ENCODE assay signal across 8 cellular contexts in genomic region chr12:115337693-115338543, GRCh38.
A peak's percentile ranks its signal among the peaks of the same experiment; 100 is the strongest.
DNase-seq lines count a peak whose midpoint lies in the region; ATAC-seq, FAIRE-seq and TF ChIP-seq lines count a peak whose summit lies in the region.

No MANE protein-coding gene starts in this region.

- TF ChIP-seq CTCF in HEK293 (tag by site-specific recombination; IDR thresholded peaks at IDR 0.05) (no peak), gastroesophageal sphincter (IDR thresholded peaks at IDR 0.05) (no peak)

- TF ChIP-seq POLR2A in gastroesophageal sphincter (IDR thresholded peaks at IDR 0.05) (no peak), erythroblast (IDR thresholded peaks at IDR 0.05; ENCODE audit: low read length) (no peak)

- H3K36me3 ChIP-seq in HEK293 (ENCODE audit: control insufficient read depth in 2 of 2, insufficient read depth in 1 of 2, low read length in 2 of 2) (no peaks in the 10 kb centered on the region), gastroesophageal sphincter (no peaks in the 10 kb centered on the region), small intestine (ENCODE audit: control insufficient read depth in 2 of 2, insufficient read depth in 2 of 2, low read length in 2 of 2) (no peaks in the 10 kb centered on the region)

- CTCF ChIA-PET in HEK293 (lab: Yijun Ruan, JAX), result no interaction called here

- ATAC-seq in gastroesophageal sphincter (peak; percentile 76), GM21381 (IDR thresholded peaks at IDR 0.05; ENCODE audit: unreplicated experiment) (no peak)

- no peaks in the 10 kb centered on the region for H3K4me1 ChIP-seq in HEK293 (ENCODE audit: control insufficient read depth, insufficient read depth, low read length)
- peaks cover 0 to 17% (median 6%) of the 10 kb centered on the region in 3 donors for H3K4me1 ChIP-seq in gastroesophageal sphincter
- H3K4me1 ChIP-seq in small intestine (ENCODE audit: control insufficient read depth in 2 of 2, insufficient read depth in 1 of 2, low read depth in 1 of 2, low read length in 1 of 2), result peaks cover 2 to 4% of the 10 kb centered on the region in 2 donors

- no peak for FAIRE-seq in small intestine (lab: Jason Lieb, UNC)

- H3K27me3 ChIP-seq in gastroesophageal sphincter, result peaks cover 5% of the 10 kb centered on the region
- H3K27me3 ChIP-seq in small intestine (ENCODE audit: control insufficient read depth in 2 of 2, insufficient read depth in 2 of 2, low read length in 2 of 2), result no peaks in the 10 kb centered on the region

- TF ChIP-seq EP300 in gastroesophageal sphincter (IDR thresholded peaks at IDR 0.05), result no peak

- 23 to 71% methylated on average over 3 to 10 of the region's 12 CpGs for WGBS in gastroesophageal sphincter (ENCODE audit: low coverage in 1 of 2), 2 donors
- WGBS in small intestine, 3 donors, result 72 to 81% (median 79%) methylated on average over 12 of the region's 12 CpGs

- H3K27ac ChIP-seq in HEK293 (ENCODE audit: extremely low read depth, low read depth, low read length), result no peak overlapping the region
- peak overlapping the region in 3 of 4 donors; percentile 53 to 71 (median 63) for H3K27ac ChIP-seq in gastroesophageal sphincter
- H3K27ac ChIP-seq in small intestine (ENCODE audit: low read depth in 1 of 2, low read length in 1 of 2), result peak overlapping the region in 1 of 2 donors; percentile 75

- H3K9me3 ChIP-seq in HEK293 (ENCODE audit: control insufficient read depth, insufficient read depth, low read depth, low read length) (no peaks in the 10 kb centered on the region), gastroesophageal sphincter (peaks cover 0 to 10% (median 0%) of the 10 kb centered on the region in 3 donors), small intestine (ENCODE audit: control insufficient read depth, low read depth) (no peaks in the 10 kb centered on the region)

- H3K4me3 ChIP-seq in HEK293 (ENCODE audit: low read depth, low read length) (no peak overlapping the region), gastroesophageal sphincter (no peak overlapping the region), small intestine (ENCODE audit: low read depth in 1 of 2, low read length in 2 of 2) (no peak overlapping the region)

- DNase-seq in SW480 (ENCODE audit: low spot score) (peak; percentile 49), small intestine (peak; percentile 29), erythroblast (lab: John Stamatoyannopoulos, UW) (no peak)
- DNase-seq in activated naive CD4-positive, alpha-beta T cell treated with anti-CD3 and anti-CD28 coated beads, Interleukin-2, amount 50 U/mL, for 16 hours, result no peak
- DNase-seq in activated CD4-positive, alpha-beta T cell treated with anti-CD3 and anti-CD28 coated beads for 1 hour, result no peak

- POLR2A ChIA-PET in HEK293 (lab: Yijun Ruan, JAX), result interaction anchor here (0.6 kb wide), 1 partner anchor 1357 kb away, joined by 13 read pairs; no protein-coding TSS in a partner anchor

TF ChIP-seq in HEK293, 187 proteins besides CTCF, POLR2A, EP300 and RAD21:
- peak; percentile 59 for TF ChIP-seq ZBTB21 (tag by site-specific recombination; IDR thresholded peaks at IDR 0.05)
- TF ChIP-seq ZNF335 (tag by site-specific recombination; conservative IDR thresholded peaks at IDR 0.05), result peak; percentile 16; the same call in 1 of the 2 replicates
- TF ChIP-seq, protein P1, sequence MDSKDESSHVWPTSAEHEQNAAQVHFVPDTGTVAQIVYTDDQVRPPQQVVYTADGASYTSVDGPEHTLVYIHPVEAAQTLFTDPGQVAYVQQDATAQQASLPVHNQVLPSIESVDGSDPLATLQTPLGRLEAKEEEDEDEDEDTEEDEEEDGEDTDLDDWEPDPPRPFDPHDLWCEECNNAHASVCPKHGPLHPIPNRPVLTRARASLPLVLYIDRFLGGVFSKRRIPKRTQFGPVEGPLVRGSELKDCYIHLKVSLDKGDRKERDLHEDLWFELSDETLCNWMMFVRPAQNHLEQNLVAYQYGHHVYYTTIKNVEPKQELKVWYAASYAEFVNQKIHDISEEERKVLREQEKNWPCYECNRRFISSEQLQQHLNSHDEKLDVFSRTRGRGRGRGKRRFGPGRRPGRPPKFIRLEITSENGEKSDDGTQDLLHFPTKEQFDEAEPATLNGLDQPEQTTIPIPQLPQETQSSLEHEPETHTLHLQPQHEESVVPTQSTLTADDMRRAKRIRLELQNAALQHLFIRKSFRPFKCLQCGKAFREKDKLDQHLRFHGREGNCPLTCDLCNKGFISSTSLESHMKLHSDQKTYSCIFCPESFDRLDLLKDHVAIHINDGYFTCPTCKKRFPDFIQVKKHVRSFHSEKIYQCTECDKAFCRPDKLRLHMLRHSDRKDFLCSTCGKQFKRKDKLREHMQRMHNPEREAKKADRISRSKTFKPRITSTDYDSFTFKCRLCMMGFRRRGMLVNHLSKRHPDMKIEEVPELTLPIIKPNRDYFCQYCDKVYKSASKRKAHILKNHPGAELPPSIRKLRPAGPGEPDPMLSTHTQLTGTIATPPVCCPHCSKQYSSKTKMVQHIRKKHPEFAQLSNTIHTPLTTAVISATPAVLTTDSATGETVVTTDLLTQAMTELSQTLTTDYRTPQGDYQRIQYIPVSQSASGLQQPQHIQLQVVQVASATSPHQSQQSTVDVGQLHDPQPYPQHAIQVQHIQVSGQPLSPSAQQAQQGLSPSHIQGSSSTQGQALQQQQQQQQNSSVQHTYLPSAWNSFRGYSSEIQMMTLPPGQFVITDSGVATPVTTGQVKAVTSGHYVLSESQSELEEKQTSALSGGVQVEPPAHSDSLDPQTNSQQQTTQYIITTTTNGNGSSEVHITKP (tag by site-specific recombination; IDR thresholded peaks at IDR 0.05), result peak; percentile 61
- no peak for TF ChIP-seq ZBTB49 (tag by site-specific recombination; IDR thresholded peaks at IDR 0.05; ENCODE audit: low read depth)
- TF ChIP-seq, protein P2, sequence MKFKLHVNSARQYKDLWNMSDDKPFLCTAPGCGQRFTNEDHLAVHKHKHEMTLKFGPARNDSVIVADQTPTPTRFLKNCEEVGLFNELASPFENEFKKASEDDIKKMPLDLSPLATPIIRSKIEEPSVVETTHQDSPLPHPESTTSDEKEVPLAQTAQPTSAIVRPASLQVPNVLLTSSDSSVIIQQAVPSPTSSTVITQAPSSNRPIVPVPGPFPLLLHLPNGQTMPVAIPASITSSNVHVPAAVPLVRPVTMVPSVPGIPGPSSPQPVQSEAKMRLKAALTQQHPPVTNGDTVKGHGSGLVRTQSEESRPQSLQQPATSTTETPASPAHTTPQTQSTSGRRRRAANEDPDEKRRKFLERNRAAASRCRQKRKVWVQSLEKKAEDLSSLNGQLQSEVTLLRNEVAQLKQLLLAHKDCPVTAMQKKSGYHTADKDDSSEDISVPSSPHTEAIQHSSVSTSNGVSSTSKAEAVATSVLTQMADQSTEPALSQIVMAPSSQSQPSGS (tag by site-specific recombination; IDR thresholded peaks at IDR 0.05; ENCODE audit: low read depth), result 0 out of 2 replicates have a peak, but pooled peaks have one; percentile 36
- TF ChIP-seq ZNF629 (tag by site-specific recombination; IDR thresholded peaks at IDR 0.05), result peak; percentile 83
- TF ChIP-seq ZNF600 (tag by site-specific recombination; IDR thresholded peaks at IDR 0.05), result peak; percentile 66; the same call in 1 of the 2 replicates
- peak; percentile 81 for TF ChIP-seq ZBTB20 (tag by site-specific recombination; IDR thresholded peaks at IDR 0.05)
- TF ChIP-seq ZNF248 (tag by site-specific recombination; IDR thresholded peaks at IDR 0.05), result no peak
- TF ChIP-seq, protein P3, sequence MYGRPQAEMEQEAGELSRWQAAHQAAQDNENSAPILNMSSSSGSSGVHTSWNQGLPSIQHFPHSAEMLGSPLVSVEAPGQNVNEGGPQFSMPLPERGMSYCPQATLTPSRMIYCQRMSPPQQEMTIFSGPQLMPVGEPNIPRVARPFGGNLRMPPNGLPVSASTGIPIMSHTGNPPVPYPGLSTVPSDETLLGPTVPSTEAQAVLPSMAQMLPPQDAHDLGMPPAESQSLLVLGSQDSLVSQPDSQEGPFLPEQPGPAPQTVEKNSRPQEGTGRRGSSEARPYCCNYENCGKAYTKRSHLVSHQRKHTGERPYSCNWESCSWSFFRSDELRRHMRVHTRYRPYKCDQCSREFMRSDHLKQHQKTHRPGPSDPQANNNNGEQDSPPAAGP (tag by site-specific recombination; IDR thresholded peaks at IDR 0.05), result peak; percentile 44; the same call in 1 of the 2 replicates
- no peak for TF ChIP-seq ZNF398 (tag by site-specific recombination; IDR thresholded peaks at IDR 0.05)
- TF ChIP-seq ZEB2 (tag by site-specific recombination; IDR thresholded peaks at IDR 0.05), result peak; percentile 52; the same call in 1 of the 2 replicates
- TF ChIP-seq ZBTB48 (tag by site-specific recombination; IDR thresholded peaks at IDR 0.05), result peak; percentile 54; the same call in 1 of the 2 replicates
TF ChIP-seq in HEK293: peak in this region for 10.

Comparison
In these comparisons a context has a peak if more than half of its experiments do, and no peak if none do; other contexts are left out.
1. DNase-seq: peak in SW480 (single experiment) and small intestine (single experiment); none in activated naive CD4-positive, alpha-beta T cell treated with anti-CD3 and anti-CD28 coated beads, Interleukin-2, amount 50 U/mL, for 16 hours (single experiment), erythroblast (0 of 2) and activated CD4-positive, alpha-beta T cell treated with anti-CD3 and anti-CD28 coated beads for 1 hour (single experiment).